ENCODE assay signal across 7 cellular contexts in genomic region chr12:89947437-89948265, GRCh38.
A peak's percentile ranks its signal among the peaks of the same experiment; 100 is the strongest.
DNase-seq lines count a peak whose midpoint lies in the region; ATAC-seq, FAIRE-seq and TF ChIP-seq lines count a peak whose summit lies in the region.

No MANE protein-coding gene starts in this region.

- POLR2A ChIA-PET in HEK293 (lab: Yijun Ruan, JAX) = interaction anchor here (0.7 to 1.2 kb wide), 3 partner anchors 14 to 239 kb away, joined by 3 to 4 read pairs (median 3); partner anchors contain the start of gene ATP2B1
- POLR2A ChIA-PET in SK-N-SH (lab: Yijun Ruan, JAX) = no interaction called here

- peaks cover 16% of the 10 kb centered on the region for H3F3A ChIP-seq in SK-N-SH (replicated peaks; ENCODE audit: insufficient read depth)

- FAIRE-seq in small intestine (lab: Jason Lieb, UNC) = peak; percentile 84

- TF ChIP-seq EP300 in SK-N-SH (IDR thresholded peaks at IDR 0.05; ENCODE audit: borderline replicate concordance in 1 of 2, low read depth in 1 of 2, low read length in 1 of 2) = peak in 1 of 2 experiments; percentile 45; a peak in 1 of 4 replicates

- WGBS in SK-N-SH (ENCODE audit: low lambda C conversion rate) = 21% methylated on average over 5 of the region's 5 CpGs
- WGBS in small intestine, 3 donors = 23 to 36% (median 29%) methylated on average over 5 of the region's 5 CpGs

- peak overlapping the region; percentile 72 for H2AFZ ChIP-seq in SK-N-SH (ENCODE audit: low read depth)

- H4K20me1 ChIP-seq in SK-N-SH (ENCODE audit: insufficient read depth) = no peaks in the 10 kb centered on the region

- H3K36me3 ChIP-seq in HEK293 (ENCODE audit: control insufficient read depth in 2 of 2, insufficient read depth in 1 of 2, low read length in 2 of 2) = no peaks in the 10 kb centered on the region
- H3K36me3 ChIP-seq in SK-N-SH (replicated peaks in 1 of 2; ENCODE audit: control insufficient read depth in 1 of 2, insufficient read depth in 2 of 2, low read length in 1 of 2) = no peaks in the 10 kb centered on the region
- no peaks in the 10 kb centered on the region for H3K36me3 ChIP-seq in small intestine (ENCODE audit: control insufficient read depth in 2 of 2, insufficient read depth in 2 of 2, low read length in 2 of 2)

- TF ChIP-seq CTCF in HEK293 (tag by site-specific recombination; IDR thresholded peaks at IDR 0.05) (no peak), SK-N-SH (IDR thresholded peaks at IDR 0.05) (no peak)

- peak overlapping the region; percentile 72; the same call in 1 of the 2 replicates for H3K4me2 ChIP-seq in SK-N-SH

- H3K79me2 ChIP-seq in SK-N-SH (ENCODE audit: insufficient read depth) = no peaks in the 10 kb centered on the region

- no peak for TF ChIP-seq RAD21 in SK-N-SH (IDR thresholded peaks at IDR 0.05; ENCODE audit: low read length)

- H3K9me3 ChIP-seq in HEK293 (ENCODE audit: control insufficient read depth, insufficient read depth, low read depth, low read length) (no peaks in the 10 kb centered on the region), SK-N-SH (no peaks in the 10 kb centered on the region), small intestine (ENCODE audit: control insufficient read depth, low read depth) (no peaks in the 10 kb centered on the region)

- peaks cover 39% of the 10 kb centered on the region for H3K4me1 ChIP-seq in HEK293 (ENCODE audit: control insufficient read depth, insufficient read depth, low read length)
- peaks cover 2 to 30% of the 10 kb centered on the region in 2 experiments; a peak in 3 of 4 replicates for H3K4me1 ChIP-seq in SK-N-SH (ENCODE audit: control insufficient read depth in 1 of 2, insufficient read depth in 2 of 2, low read depth in 1 of 2, low read length in 1 of 2)
- peaks cover 6 to 22% of the 10 kb centered on the region in 2 donors for H3K4me1 ChIP-seq in small intestine (ENCODE audit: control insufficient read depth in 2 of 2, insufficient read depth in 1 of 2, low read depth in 1 of 2, low read length in 1 of 2)

- peak overlapping the region; percentile 66 for H3K9ac ChIP-seq in SK-N-SH

- no peaks in the 10 kb centered on the region for H3K27me3 ChIP-seq in SK-N-SH (ENCODE audit: insufficient read depth)
- no peaks in the 10 kb centered on the region for H3K27me3 ChIP-seq in small intestine (ENCODE audit: control insufficient read depth in 2 of 2, insufficient read depth in 2 of 2, low read length in 2 of 2)

- H3K4me3 ChIP-seq in HEK293 (ENCODE audit: low read depth, low read length) = no peak overlapping the region
- H3K4me3 ChIP-seq in SK-N-SH (ENCODE audit: low read depth in 2 of 2, low read length in 1 of 2) = peak overlapping the region; percentile 23 to 39; a peak in 2 of 4 replicates
- peak overlapping the region in 1 of 2 donors; percentile 35 for H3K4me3 ChIP-seq in small intestine (ENCODE audit: low read depth in 1 of 2, low read length in 2 of 2)

- H3K27ac ChIP-seq in HEK293 (ENCODE audit: extremely low read depth, low read depth, low read length) = peak overlapping the region; percentile 76
- peak overlapping the region; percentile 88 to 92 for H3K27ac ChIP-seq in SK-N-SH (ENCODE audit: low read depth in 2 of 2, low read length in 1 of 2)
- H3K27ac ChIP-seq in small intestine (ENCODE audit: low read depth in 1 of 2, low read length in 1 of 2) = peak overlapping the region; percentile 92

- ATAC-seq in GM19463 (IDR thresholded peaks at IDR 0.05; ENCODE audit: unreplicated experiment) = no peak

- CTCF ChIA-PET in HEK293 (lab: Yijun Ruan, JAX) = interaction anchor here (0.6 to 1.0 kb wide), 2 partner anchors 11 to 35 kb away, joined by 4 to 7 read pairs; no protein-coding TSS in a partner anchor
- CTCF ChIA-PET in SK-N-SH (lab: Yijun Ruan, JAX) = interaction anchor here (1.0 to 2.1 kb wide), 2 partner anchors 11 to 404 kb away, joined by 3 to 4 read pairs; no protein-coding TSS in a partner anchor

- DNase-seq in SK-N-SH (no peak), foreskin melanocyte (peak; percentile 33), small intestine (peak; percentile 81), OCI-M2 (lab: John Stamatoyannopoulos, UW; ENCODE audit: unreplicated experiment) (no peak), AML-193 (lab: John Stamatoyannopoulos, UW) (no peak)

- H3K9me2 ChIP-seq in SK-N-SH = no peaks in the 10 kb centered on the region

TF ChIP-seq in HEK293, 187 proteins besides CTCF, POLR2A, EP300 and RAD21 (continues in another document):
- TF ChIP-seq SALL2 (tag by site-specific recombination; IDR thresholded peaks at IDR 0.05; ENCODE audit: borderline replicate concordance) (no peak), ZNF791 (tag by site-specific recombination; IDR thresholded peaks at IDR 0.05) (no peak), ZNF654 (tag by site-specific recombination; IDR thresholded peaks at IDR 0.05; ENCODE audit: low read depth) (no peak; the same call in 1 of the 2 replicates), ZNF670 (tag by site-specific recombination; IDR thresholded peaks at IDR 0.05; ENCODE audit: low read depth) (no peak), ZNF692 (tag by site-specific recombination; IDR thresholded peaks at IDR 0.05) (0 out of 2 replicates have a peak, but pooled peaks have one; percentile 38), ZNF837 (tag by site-specific recombination; IDR thresholded peaks at IDR 0.05) (no peak), ZNF623 (tag by site-specific recombination; IDR thresholded peaks at IDR 0.05) (no peak), ZNF555 (tag by site-specific recombination; conservative IDR thresholded peaks at IDR 0.05) (no peak), SCRT2 (tag by site-specific recombination; IDR thresholded peaks at IDR 0.05) (no peak), YY1 (tag by site-specific recombination; IDR thresholded peaks at IDR 0.05) (no peak)

TF ChIP-seq in SK-N-SH, 30 proteins besides CTCF, POLR2A, EP300 and RAD21 (continues in another document):
- TF ChIP-seq TCF12 (IDR thresholded peaks at IDR 0.05) (peak; percentile 71), REST (IDR thresholded peaks at IDR 0.05; ENCODE audit: low read depth, low read length) (no peak), NRF1 (IDR thresholded peaks at IDR 0.05; ENCODE audit: low read depth, low read length) (no peak), ZBTB33 (IDR thresholded peaks at IDR 0.05; ENCODE audit: borderline replicate concordance, low read depth) (no peak), NFIC (IDR thresholded peaks at IDR 0.05; ENCODE audit: borderline replicate concordance) (peak; percentile 41; the same call in 1 of the 2 replicates), USF1 (IDR thresholded peaks at IDR 0.05; ENCODE audit: borderline replicate concordance, low read depth) (no peak), ELF1 (IDR thresholded peaks at IDR 0.05) (0 out of 2 replicates have a peak, but pooled peaks have one; percentile 17)
- TF ChIP-seq, protein P1, sequence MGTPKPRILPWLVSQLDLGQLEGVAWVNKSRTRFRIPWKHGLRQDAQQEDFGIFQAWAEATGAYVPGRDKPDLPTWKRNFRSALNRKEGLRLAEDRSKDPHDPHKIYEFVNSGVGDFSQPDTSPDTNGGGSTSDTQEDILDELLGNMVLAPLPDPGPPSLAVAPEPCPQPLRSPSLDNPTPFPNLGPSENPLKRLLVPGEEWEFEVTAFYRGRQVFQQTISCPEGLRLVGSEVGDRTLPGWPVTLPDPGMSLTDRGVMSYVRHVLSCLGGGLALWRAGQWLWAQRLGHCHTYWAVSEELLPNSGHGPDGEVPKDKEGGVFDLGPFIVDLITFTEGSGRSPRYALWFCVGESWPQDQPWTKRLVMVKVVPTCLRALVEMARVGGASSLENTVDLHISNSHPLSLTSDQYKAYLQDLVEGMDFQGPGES (IDR thresholded peaks at IDR 0.05; ENCODE audit: low read depth, low read length) = no peak

Comparison
In these comparisons a context has a peak if more than half of its experiments do, and no peak if none do; other contexts are left out.
1. DNase-seq: peak in foreskin melanocyte (single experiment) and small intestine (single experiment); none in SK-N-SH (single experiment), OCI-M2 (single experiment) and AML-193 (0 of 2).
2. Of the 4 proteins assayed by ChIP-seq in both HEK293 and SK-N-SH: peak only in HEK293: none; only in SK-N-SH: PBX3; in both: none; in neither: 3.
3. Peak in every context shown above with its lines, with median percentiles within 50 percentile points of each other: H3K27ac ChIP-seq.